ENCODE assay signal across 30 cellular contexts in genomic region chr5:62514510-62515119, GRCh38.
"Had no signal": no experiment of that assay in that cellular context is flagged by ENCODE, and none has a peak within 500 bp of the region (broad histone marks: within the 10 kb centered on the region; RNA-seq: fewer than 3 reads in every experiment).

No MANE protein-coding gene starts in this region.

- DNase-seq: activated CD4-positive, alpha-beta memory T cell treated with anti-CD3 and anti-CD28 coated beads for 36 hours; activated CD4-positive, alpha-beta T cell treated with anti-CD3 and anti-CD28 coated beads for 36 hours; activated CD4-positive, alpha-beta T cell treated with anti-CD3 and anti-CD28 coated beads, Interleukin-2, amount 10 ng/mL, durations not matched to agents 24 days and 14 days; activated CD4-positive, CD25-positive, alpha-beta regulatory T cell; activated CD4-positive, CD25-positive, alpha-beta regulatory T cell treated with anti-CD3 and anti-CD28 coated beads, Interleukin-2, amount 50 U/mL, for 72 hours; activated CD8-positive, alpha-beta memory T cell treated with anti-CD3 and anti-CD28 coated beads, Interleukin-2, amount 10 ng/mL, durations not matched to agents 7 days and 5 days; activated CD8-positive, alpha-beta memory T cell treated with anti-CD3 and anti-CD28 coated beads, Interleukin-2, amount 50 U/mL, for 4 hours; activated CD8-positive, alpha-beta T cell treated with anti-CD3 and anti-CD28 coated beads, Interleukin-2, amount 10 ng/mL, durations not matched to agents 7 days and 5 days; activated effector memory CD4-positive, alpha-beta T cell treated with anti-CD3 and anti-CD28 coated beads, Interleukin-2, amount 50 U/mL, for 16 hours; activated naive CD4-positive, alpha-beta T cell treated with anti-CD3 and anti-CD28 coated beads for 36 hours; activated naive CD8-positive, alpha-beta T cell treated with anti-CD3 and anti-CD28 coated beads for 36 hours; activated naive CD8-positive, alpha-beta T cell treated with anti-CD3 and anti-CD28 coated beads, Interleukin-2, amount 50 U/mL, for 24 hours; activated T-cell treated with anti-CD3 and anti-CD28 coated beads, Interleukin-2, amount 50 U/mL, for 1 hour; activated T-cell treated with anti-CD3 and anti-CD28 coated beads, Interleukin-2, amount 50 U/mL, for 48 hours; adrenal gland; amygdala; aorta; body of pancreas; central memory CD4-positive, alpha-beta T cell; cerebellar nuclear complex; dorsolateral prefrontal cortex; effector memory CD4-positive, alpha-beta T cell; endodermal cell; foreskin fibroblast; gastrocnemius medialis; glutamatergic neuron; heart left ventricle; T-helper 2 cell had no signal

- H3K4me3 ChIP-seq: adrenal gland, body of pancreas, coronary artery, dorsolateral prefrontal cortex, gastrocnemius medialis, heart left ventricle had no signal

- H3K9me3 ChIP-seq: adrenal gland, body of pancreas, gastrocnemius medialis, heart left ventricle had no signal

- ATAC-seq: activated CD4-positive, alpha-beta T cell treated with anti-CD3 and anti-CD28 coated beads for 36 hours; activated CD8-positive, alpha-beta memory T cell treated with anti-CD3 and anti-CD28 coated beads, Interleukin-2, amount 10 ng/mL, durations not matched to agents 7 days and 5 days; activated CD8-positive, alpha-beta T cell treated with anti-CD3 and anti-CD28 coated beads, Interleukin-2, amount 10 ng/mL, durations not matched to agents 7 days and 5 days; activated naive CD8-positive, alpha-beta T cell treated with anti-CD3 and anti-CD28 coated beads, Interleukin-2, amount 50 U/mL, for 24 hours; body of pancreas; esophagus mucosa; gastrocnemius medialis; heart left ventricle had no signal

- H3K27ac ChIP-seq: adrenal gland, body of pancreas, coronary artery, dorsolateral prefrontal cortex, gastrocnemius medialis, heart left ventricle had no signal

- H3K36me3 ChIP-seq: adrenal gland had no signal

- H3K27me3 ChIP-seq: adrenal gland, body of pancreas, dorsolateral prefrontal cortex, gastrocnemius medialis, heart left ventricle had no signal

- H3K4me1 ChIP-seq: adrenal gland, body of pancreas, gastrocnemius medialis had no signal
